ENCODE assay signal across 18 cellular contexts in genomic region chr17:61005358-61005757, GRCh38.
"Had no signal": no experiment of that assay in that cellular context is flagged by ENCODE, and none has a peak within 500 bp of the region (broad histone marks: within the 10 kb centered on the region; RNA-seq: fewer than 3 reads in every experiment).

No MANE protein-coding gene starts in this region.

- H3K4me3 ChIP-seq: colonic mucosa, mucosa of descending colon, neural progenitor cell, skin epidermis, tibial nerve, uterus had no signal

- DNase-seq: activated CD4-positive, alpha-beta T cell treated with anti-CD3 and anti-CD28 coated beads for 48 hours; activated CD8-positive, alpha-beta T cell treated with anti-CD3 and anti-CD28 coated beads for 36 hours; activated naive CD4-positive, alpha-beta T cell; activated naive CD8-positive, alpha-beta T cell treated with anti-CD3 and anti-CD28 coated beads for 36 hours; activated T-cell treated with anti-CD3 and anti-CD28 coated beads, Interleukin-2, amount 50 U/mL, for 1 hour; amygdala; colonic mucosa; endodermal cell; mucosa of descending colon; naive B cell; T-cell had no signal

- H3K9me3 ChIP-seq: colonic mucosa, mucosa of descending colon, tibial nerve, uterus had no signal

- H3K4me1 ChIP-seq: colonic mucosa, uterus had no signal

- ATAC-seq: activated CD8-positive, alpha-beta T cell treated with anti-CD3 and anti-CD28 coated beads for 36 hours; activated T-helper 17 cell treated with anti-CD3 and anti-CD28 coated beads, Interleukin-2, amount 50 U/mL, for 72 hours; mucosa of descending colon; T-cell; WTC11 had no signal

- H3K27ac ChIP-seq: colonic mucosa, epithelial cell of prostate, neural progenitor cell, skin epidermis, tibial nerve, uterus had no signal

- H3K36me3 ChIP-seq: colonic mucosa, neural progenitor cell, tibial nerve, uterus had no signal

- H3K27me3 ChIP-seq: colonic mucosa, neural progenitor cell, tibial nerve, uterus had no signal
